8 cellular contexts compared by ENCODE assay signal in genomic region chr20:22795897-22796296, GRCh38.
DNase-seq lines count a peak whose midpoint lies in the region; ATAC-seq, FAIRE-seq and TF ChIP-seq lines count a peak whose summit lies in the region.

No MANE protein-coding gene starts in this region.

- H3K27ac ChIP-seq in gastroesophageal sphincter, result peak overlapping the region; percentile 44 to 72 (median 52)

- TF ChIP-seq CTCF in gastroesophageal sphincter (IDR thresholded peaks at IDR 0.05), result no peak
- no peak for TF ChIP-seq CTCF in retinal pigment epithelial cell (conservative IDR thresholded peaks at IDR 0.05; ENCODE audit: low read depth, low read length)

- peak; percentile 67 for DNase-seq in GM03348 (ENCODE audit: low spot score)
- DNase-seq in adipocyte (ENCODE audit: low read depth), result peak; percentile 97
- peak; percentile 92 for DNase-seq in retinal pigment epithelial cell (ENCODE audit: low read depth)
- DNase-seq in OCI-M1 (lab: John Stamatoyannopoulos, UW), result no peak
- DNase-seq in GM19239 (ENCODE audit: insufficient read length, low spot score), result no peak
- DNase-seq in stimulated activated CD4-positive, alpha-beta T cell treated with anti-CD3 and anti-CD28 coated beads, Interleukin-12 subunit alpha, Interleukin-12 subunit beta, amount 100 ng/mL, for 4 hours, result no peak

- peaks cover 29% of the 10 kb centered on the region for H3K4me1 ChIP-seq in adipocyte (ENCODE audit: control insufficient read depth, insufficient read depth, low read length)
- H3K4me1 ChIP-seq in gastroesophageal sphincter, result peaks cover 0 to 16% (median 14%) of the 10 kb centered on the region in 3 donors

- no peak for TF ChIP-seq EP300 in gastroesophageal sphincter (IDR thresholded peaks at IDR 0.05)

- peak; percentile 85 for ATAC-seq in gastroesophageal sphincter
- ATAC-seq in HG03159 (IDR thresholded peaks at IDR 0.05; ENCODE audit: unreplicated experiment), result no peak

- no peak for FAIRE-seq in GM19239 (lab: Jason Lieb, UNC)

- H3K9me3 ChIP-seq in adipocyte (ENCODE audit: control insufficient read depth, low read length) (no peaks in the 10 kb centered on the region), gastroesophageal sphincter (no peaks in the 10 kb centered on the region)

- 26 to 44% methylated on average over 4 to 5 of the region's 5 CpGs for WGBS in gastroesophageal sphincter (ENCODE audit: low coverage in 1 of 2), 2 donors

- no peaks in the 10 kb centered on the region for H3K36me3 ChIP-seq in adipocyte (ENCODE audit: control insufficient read depth, insufficient read depth, low read length, severe bottlenecking)
- no peaks in the 10 kb centered on the region for H3K36me3 ChIP-seq in gastroesophageal sphincter

- no peak for TF ChIP-seq POLR2A in gastroesophageal sphincter (IDR thresholded peaks at IDR 0.05)

- H3K4me3 ChIP-seq in adipocyte (ENCODE audit: low read length), result peak overlapping the region; percentile 40
- H3K4me3 ChIP-seq in gastroesophageal sphincter, result no peak overlapping the region
- no peak overlapping the region for H3K4me3 ChIP-seq in retinal pigment epithelial cell (ENCODE audit: low read length)

- peak overlapping the region; percentile 7 for H3K9ac ChIP-seq in adipocyte (ENCODE audit: low read length)

- H3K27me3 ChIP-seq in adipocyte (replicated peaks; ENCODE audit: control insufficient read depth, insufficient read depth, low read length) (no peaks in the 10 kb centered on the region), gastroesophageal sphincter (peaks cover 8% of the 10 kb centered on the region)

Comparison
In these comparisons a context has a peak if more than half of its experiments do, and no peak if none do; other contexts are left out.
1. DNase-seq: peak in GM03348 (single experiment), adipocyte (single experiment) and retinal pigment epithelial cell (single experiment); none in OCI-M1 (single experiment), GM19239 (single experiment) and stimulated activated CD4-positive, alpha-beta T cell treated with anti-CD3 and anti-CD28 coated beads, Interleukin-12 subunit alpha, Interleukin-12 subunit beta, amount 100 ng/mL, for 4 hours (single experiment).